In genomic region chr13:37616131-37616530, GRCh38 we compare ENCODE assay signal across 26 cellular contexts. TPM values are rescaled to one million over a fixed set of nuclear protein-coding genes. Genes with fewer than 3 reads are reported as not detected.
A peak's percentile ranks its signal among the peaks of the same experiment; 100 is the strongest.
DNase-seq lines count a peak whose midpoint lies in the region; ATAC-seq and TF ChIP-seq lines count a peak whose summit lies in the region.
"Had no signal": no experiment of that assay in that cellular context is flagged by ENCODE, and none has a peak within 500 bp of the region (broad histone marks: within the 10 kb centered on the region; RNA-seq: fewer than 3 reads in every experiment).

No MANE protein-coding gene starts in this region.

- H3K36me3 Mint-ChIP-seq in type B pancreatic cell (no peaks in the 10 kb centered on the region), CD14-positive monocyte (no peaks in the 10 kb centered on the region)
- H3K36me3 Mint-ChIP-seq: activated naive CD8-positive, alpha-beta T cell; CD8-positive, alpha-beta memory T cell had no signal

- H3K9me3 ChIP-seq in SJSA1 (replicated peaks), result no peaks in the 10 kb centered on the region
- H3K9me3 ChIP-seq in effector memory CD4-positive, alpha-beta T cell (ENCODE audit: control insufficient read depth, low read length), result no peaks in the 10 kb centered on the region
- H3K9me3 ChIP-seq: spleen had no signal

- no peak overlapping the region for H3K4me3 ChIP-seq in SJSA1
- no peak overlapping the region for H3K4me3 ChIP-seq in effector memory CD4-positive, alpha-beta T cell (ENCODE audit: insufficient read depth, low read depth, low read length, poor library complexity, severe bottlenecking)
- H3K4me3 ChIP-seq: dorsolateral prefrontal cortex, spleen had no signal

- peaks cover 10% of the 10 kb centered on the region for H3K9me3 Mint-ChIP-seq in type B pancreatic cell
- peaks cover 0 to 2% (median 0%) of the 10 kb centered on the region in 7 donors for H3K9me3 Mint-ChIP-seq in CD14-positive monocyte

- intact Hi-C loops in CD14-positive monocyte (cut with micrococcal nuclease), result no loop called here

- H3K27ac ChIP-seq in SJSA1, result peak overlapping the region; percentile 99
- no peak overlapping the region for H3K27ac ChIP-seq in effector memory CD4-positive, alpha-beta T cell (ENCODE audit: insufficient read depth, low read length, poor library complexity, severe bottlenecking)
- H3K27ac ChIP-seq: dorsolateral prefrontal cortex, spleen had no signal

- H3K27me3 Mint-ChIP-seq in type B pancreatic cell, result no peaks in the 10 kb centered on the region
- H3K27me3 Mint-ChIP-seq in CD14-positive monocyte (ENCODE audit: low read depth in 3 of 3), result no peaks in the 10 kb centered on the region
- H3K27me3 Mint-ChIP-seq: activated CD8-positive, alpha-beta T cell treated with anti-CD3 and anti-CD28 coated beads for 36 hours; activated naive CD8-positive, alpha-beta T cell; CD8-positive, alpha-beta memory T cell; natural killer cell treated with Interleukin-12 subunit alpha and Interleukin-12 subunit beta and Interleukin-15 and Interleukin-18, amount 100 ng/mL, for 72 hours had no signal

- H3K4me3 Mint-ChIP-seq in type B pancreatic cell (peak overlapping the region; percentile 2), CD14-positive monocyte (no peak overlapping the region)
- H3K4me3 Mint-ChIP-seq: activated CD8-positive, alpha-beta T cell treated with anti-CD3 and anti-CD28 coated beads for 36 hours; activated naive CD8-positive, alpha-beta T cell; CD8-positive, alpha-beta memory T cell; natural killer cell treated with Interleukin-12 subunit alpha and Interleukin-12 subunit beta and Interleukin-15 and Interleukin-18, amount 100 ng/mL, for 72 hours had no signal

- no peaks in the 10 kb centered on the region for H3K36me3 ChIP-seq in SJSA1
- no peaks in the 10 kb centered on the region for H3K36me3 ChIP-seq in effector memory CD4-positive, alpha-beta T cell (ENCODE audit: control insufficient read depth, insufficient read depth, low read length)
- H3K36me3 ChIP-seq: spleen had no signal

- H3K27ac Mint-ChIP-seq in type B pancreatic cell (no peak overlapping the region), CD14-positive monocyte (no peak overlapping the region)
- H3K27ac Mint-ChIP-seq: activated CD8-positive, alpha-beta T cell treated with anti-CD3 and anti-CD28 coated beads for 36 hours; activated naive CD8-positive, alpha-beta T cell; CD8-positive, alpha-beta memory T cell; natural killer cell treated with Interleukin-12 subunit alpha and Interleukin-12 subunit beta and Interleukin-15 and Interleukin-18, amount 100 ng/mL, for 72 hours had no signal

- peaks cover 45% of the 10 kb centered on the region for H3K4me1 ChIP-seq in SJSA1 (replicated peaks)
- H3K4me1 ChIP-seq in effector memory CD4-positive, alpha-beta T cell (ENCODE audit: control insufficient read depth, insufficient read depth, low read length, poor library complexity, severe bottlenecking), result no peaks in the 10 kb centered on the region
- H3K4me1 ChIP-seq: spleen had no signal

- TF ChIP-seq CTCF in type B pancreatic cell (conservative IDR thresholded peaks at IDR 0.05) (no peak), CD14-positive monocyte (IDR thresholded peaks at IDR 0.05) (no peak)

- no peak for ATAC-seq in HG02610 (IDR thresholded peaks at IDR 0.05; ENCODE audit: unreplicated experiment)
- ATAC-seq: activated CD4-positive, CD25-positive, alpha-beta regulatory T cell treated with anti-CD3 and anti-CD28 coated beads, Interleukin-2, amount 50 U/mL, for 24 hours; activated CD8-positive, alpha-beta T cell treated with anti-CD3 and anti-CD28 coated beads for 36 hours; natural killer cell treated with Interleukin-12 subunit alpha and Interleukin-12 subunit beta and Interleukin-15 and Interleukin-18, amount 100 ng/mL, for 72 hours; Panc1 had no signal

- H3K27me3 ChIP-seq in SJSA1 (replicated peaks), result no peaks in the 10 kb centered on the region
- no peaks in the 10 kb centered on the region for H3K27me3 ChIP-seq in effector memory CD4-positive, alpha-beta T cell (replicated peaks; ENCODE audit: control insufficient read depth, insufficient read depth, low read length, poor library complexity, severe bottlenecking)
- H3K27me3 ChIP-seq: spleen had no signal

- H3K4me1 Mint-ChIP-seq in type B pancreatic cell (ENCODE audit: unreplicated experiment) (peaks cover 26% of the 10 kb centered on the region), CD14-positive monocyte (no peaks in the 10 kb centered on the region)
- H3K4me1 Mint-ChIP-seq: CD8-positive, alpha-beta memory T cell had no signal

- DNase-seq in EH (ENCODE audit: low read depth) (peak; percentile 58), SJSA1 (ENCODE audit: low read depth in 1 of 2, low spot score in 2 of 2) (peak in 1 of 2 experiments; percentile 42), iris pigment epithelial cell (ENCODE audit: low read depth) (peak; percentile 63), type B pancreatic cell (ENCODE audit: extremely low spot score, unreplicated experiment) (no peak), CD14-positive monocyte (ENCODE audit: low spot score) (no peak)
- DNase-seq in effector memory CD4-positive, alpha-beta T cell, result no peak
- DNase-seq: activated CD8-positive, alpha-beta T cell treated with anti-CD3 and anti-CD28 coated beads for 36 hours; activated effector memory CD4-positive, alpha-beta T cell treated with Interleukin-2 at 50 U/mL for 16 hours; AML-193; aorta; caudate nucleus; CD8-positive, alpha-beta memory T cell; DMS153; dorsolateral prefrontal cortex; KBM-7; NCI-H2029 treated with DMSO at 0.1 percent for 48 hours; NCI-H526 treated with DMSO at 0.1 percent for 48 hours; SIG-M5; spleen; trophoblast cell had no signal

RNA-seq across cellular contexts. Expression of gene POSTN, which starts 17.6 kb away (rescaled TPM):
- 0.22 TPM in 1 of 2 replicates, not detected in the other for total RNA-seq in SJSA1 (2014; rRNA removed; shearing (Covaris generic))
- 75.2 and 295 TPM in 2 replicates for total RNA-seq in type B pancreatic cell (ENCODE audit: low replicate concordance)
- not detected for polyA plus RNA-seq in CD14-positive monocyte
- total RNA-seq: activated CD8-positive, alpha-beta T cell treated with anti-CD3 and anti-CD28 coated beads for 36 hours; CD8-positive, alpha-beta memory T cell; natural killer cell treated with Interleukin-12 subunit alpha and Interleukin-12 subunit beta and Interleukin-15 and Interleukin-18, amount 100 ng/mL, for 72 hours; T-helper 1 cell treated with Interleukin-12 subunit alpha and Interleukin-12 subunit beta and Interleukin-4 antibody, amounts not matched to agents 30 ng/mL and 1 ng/mL, for 36 hours had no signal
- polyA plus RNA-seq: CD8-positive, alpha-beta memory T cell had no signal

Comparison
In these comparisons a context has a peak if more than half of its experiments do, and no peak if none do; other contexts are left out.
1. DNase-seq: peak in EH (single experiment) and iris pigment epithelial cell (single experiment); none in type B pancreatic cell (single experiment), effector memory CD4-positive, alpha-beta T cell (0 of 3) and CD14-positive monocyte (single experiment).
2. RNA of gene POSTN, which starts 17.6 kb away (total RNA-seq): 75.2 to 295 TPM in type B pancreatic cell; 0.22 TPM in SJSA1; every median in the first group is over 10 times any median in the second.